ENCODE assay signal across 20 cellular contexts in the genomic region with DNA sequence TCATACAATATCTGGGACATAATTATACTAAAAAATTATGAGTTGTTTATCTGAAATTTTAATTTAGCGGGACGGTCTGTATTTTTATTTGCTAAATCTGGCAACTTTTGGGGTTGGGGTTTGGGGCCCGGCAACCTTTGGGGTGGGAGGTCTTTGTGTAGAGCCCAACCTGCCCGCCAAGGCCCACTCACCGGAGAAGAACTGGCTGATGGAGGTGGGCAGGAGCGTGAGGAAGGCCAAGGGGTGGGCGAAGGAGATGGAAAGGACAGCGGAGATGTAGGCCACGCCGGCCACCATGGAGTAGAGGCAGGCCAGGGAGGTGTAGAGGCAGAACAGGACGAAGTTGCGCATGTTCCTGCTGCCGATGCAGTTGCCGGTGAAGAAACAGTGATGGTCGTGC. TPM values are rescaled to one million over a fixed set of nuclear protein-coding genes. Genes with fewer than 3 reads are reported as not detected.
A peak's percentile ranks its signal among the peaks of the same experiment; 100 is the strongest.
DNase-seq lines count a peak whose midpoint lies in the region; ATAC-seq, FAIRE-seq and TF ChIP-seq lines count a peak whose summit lies in the region.
"Had no signal": no experiment of that assay in that cellular context is flagged by ENCODE, and none has a peak within 500 bp of the region (broad histone marks: within the 10 kb centered on the region; RNA-seq: fewer than 3 reads in every experiment).

No MANE protein-coding gene starts in this region.

- H3K9me3 ChIP-seq in Caco-2 (no peaks in the 10 kb centered on the region), iPS-18c (ENCODE audit: control insufficient read depth, insufficient read depth, low read length) (no peaks in the 10 kb centered on the region), kidney (ENCODE audit: control insufficient read depth in 1 of 2, low read length in 2 of 2) (no peaks in the 10 kb centered on the region)
- H3K9me3 ChIP-seq: BE2C, neutrophil, thoracic aorta had no signal

- H3K4me1 Mint-ChIP-seq in Caco-2 (ENCODE audit: low read depth, unreplicated experiment) (peaks cover 1% of the 10 kb centered on the region), WTC11 (peaks cover 35% of the 10 kb centered on the region)
- peaks cover 25% of the 10 kb centered on the region for H3K4me1 Mint-ChIP-seq in stimulated activated effector memory CD8-positive, alpha-beta T cell treated with anti-CD3 and anti-CD28 coated beads, Interleukin-12 subunit alpha, Interleukin-12 subunit beta, amount 100 ng/mL, for 72 hours

- peaks cover 33% of the 10 kb centered on the region for H3K27me3 Mint-ChIP-seq in Caco-2 (ENCODE audit: insufficient read depth, unreplicated experiment)
- H3K27me3 Mint-ChIP-seq in WTC11 (ENCODE audit: low read depth), result peaks cover 4% of the 10 kb centered on the region; the same call in 1 of the 2 replicates

- CTCF ChIA-PET in Caco-2 (lab: Charles Lee), result interaction anchor here (1.0 to 1.6 kb wide), 2 partner anchors 12 to 177 kb away, joined by 4 to 6 read pairs; no protein-coding TSS in a partner anchor
- CTCF ChIA-PET in WTC11 (lab: Charles Lee), result interaction anchor here (1.0 to 8.3 kb wide), 10 partner anchors 10 to 166 kb away, joined by 3 to 147 read pairs (median 8); a partner anchor contains a TSS

- H3K27ac Mint-ChIP-seq in Caco-2 (ENCODE audit: unreplicated experiment) (no peak overlapping the region), WTC11 (peak overlapping the region; percentile 32; the same call in 1 of the 2 replicates)
- no peak overlapping the region for H3K27ac Mint-ChIP-seq in stimulated activated effector memory CD8-positive, alpha-beta T cell treated with anti-CD3 and anti-CD28 coated beads, Interleukin-12 subunit alpha, Interleukin-12 subunit beta, amount 100 ng/mL, for 72 hours
- H3K27ac Mint-ChIP-seq: activated naive CD4-positive, alpha-beta T cell treated with anti-CD3 and anti-CD28 coated beads, Interleukin-2, amount 50 U/mL, for 24 hours had no signal

- H3K4me3 ChIP-seq in Caco-2 (ENCODE audit: low read depth, low read length) (no peak overlapping the region), iPS-18c (ENCODE audit: insufficient read depth, low read depth, low read length) (peak overlapping the region; percentile 17; the same call in 1 of the 2 replicates), kidney (ENCODE audit: low read length in 2 of 2) (no peak overlapping the region)
- H3K4me3 ChIP-seq: coronary artery, thoracic aorta had no signal

- intact Hi-C loops in Caco-2 (cut with micrococcal nuclease; ENCODE audit: unreplicated experiment) (no loop called here), kidney (cut with DNase I) (no loop called here)

- no peaks in the 10 kb centered on the region for H3K36me3 Mint-ChIP-seq in Caco-2 (ENCODE audit: insufficient read depth, unreplicated experiment)
- peaks cover 30% of the 10 kb centered on the region for H3K36me3 Mint-ChIP-seq in WTC11
- H3K36me3 Mint-ChIP-seq in stimulated activated effector memory CD8-positive, alpha-beta T cell treated with anti-CD3 and anti-CD28 coated beads, Interleukin-12 subunit alpha, Interleukin-12 subunit beta, amount 100 ng/mL, for 72 hours, result no peaks in the 10 kb centered on the region
- H3K36me3 Mint-ChIP-seq: activated naive CD4-positive, alpha-beta T cell treated with anti-CD3 and anti-CD28 coated beads, Interleukin-2, amount 50 U/mL, for 24 hours had no signal

- DNase-seq in Caco-2 (no peak), WTC11 (ENCODE audit: low spot score) (no peak), DMS79 (lab: John Stamatoyannopoulos, UW) (no peak), kidney (no peak)
- no peak for DNase-seq in stimulated activated effector memory CD8-positive, alpha-beta T cell treated with anti-CD3 and anti-CD28 coated beads, Interleukin-12 subunit alpha, Interleukin-12 subunit beta, amount 100 ng/mL, for 72 hours (ENCODE audit: low spot score in 2 of 2)
- DNase-seq: brain microvascular endothelial cell, GF-D8, kidney glomerular epithelial cell had no signal

- no TSS peak for BruUV-seq in Caco-2 (replicated peaks; lab: Mats Ljungman, UMichigan)

- peak overlapping the region; percentile 63 for H3K4me3 Mint-ChIP-seq in Caco-2 (ENCODE audit: unreplicated experiment)
- H3K4me3 Mint-ChIP-seq in WTC11, result peak overlapping the region; percentile 92
- H3K4me3 Mint-ChIP-seq in stimulated activated effector memory CD8-positive, alpha-beta T cell treated with anti-CD3 and anti-CD28 coated beads, Interleukin-12 subunit alpha, Interleukin-12 subunit beta, amount 100 ng/mL, for 72 hours, result peak overlapping the region; percentile 50

- no peaks in the 10 kb centered on the region for H3K36me3 ChIP-seq in Caco-2 (ENCODE audit: control insufficient read depth, insufficient read depth, low read length)
- no peaks in the 10 kb centered on the region for H3K36me3 ChIP-seq in kidney (ENCODE audit: control insufficient read depth in 1 of 2, insufficient read depth in 2 of 2, low read length in 2 of 2)
- H3K36me3 ChIP-seq: BE2C, brain microvascular endothelial cell, neutrophil, thoracic aorta had no signal

- TF ChIP-seq CTCF in Caco-2 (IDR thresholded peaks at IDR 0.05; ENCODE audit: insufficient read depth in 1 of 2, low read depth in 1 of 2, low read length in 1 of 2, severe bottlenecking in 1 of 2, unreplicated experiment in 1 of 2), result no peak
- TF ChIP-seq CTCF in WTC11 (IDR thresholded peaks at IDR 0.05), result no peak
- no peak for TF ChIP-seq CTCF in kidney (IDR thresholded peaks at IDR 0.05; ENCODE audit: borderline replicate concordance, extremely low read depth, insufficient read depth)

- H3K9me3 Mint-ChIP-seq in Caco-2 (ENCODE audit: unreplicated experiment) (no peaks in the 10 kb centered on the region), WTC11 (no peaks in the 10 kb centered on the region)
- H3K9me3 Mint-ChIP-seq in stimulated activated effector memory CD8-positive, alpha-beta T cell treated with anti-CD3 and anti-CD28 coated beads, Interleukin-12 subunit alpha, Interleukin-12 subunit beta, amount 100 ng/mL, for 72 hours, result no peaks in the 10 kb centered on the region
- H3K9me3 Mint-ChIP-seq: activated naive CD4-positive, alpha-beta T cell treated with anti-CD3 and anti-CD28 coated beads, Interleukin-2, amount 50 U/mL, for 24 hours had no signal

- no peak overlapping the region for H3K27ac ChIP-seq in kidney (ENCODE audit: low read depth in 2 of 2, low read length in 2 of 2)
- H3K27ac ChIP-seq: brain microvascular endothelial cell, coronary artery, neutrophil, RWPE1, thoracic aorta had no signal

- POLR2A ChIA-PET in Caco-2 (lab: Charles Lee) (no interaction called here), WTC11 (lab: Charles Lee) (no interaction called here)

- FAIRE-seq in kidney (lab: Jason Lieb, UNC), result no peak
- FAIRE-seq: GM19239 had no signal

- ATAC-seq in WTC11 (no peak), GM21528 (IDR thresholded peaks at IDR 0.05; ENCODE audit: low FRiP score, unreplicated experiment) (no peak)
- ATAC-seq in stimulated activated effector memory CD8-positive, alpha-beta T cell treated with anti-CD3 and anti-CD28 coated beads, Interleukin-12 subunit alpha, Interleukin-12 subunit beta, amount 100 ng/mL, for 72 hours, result no peak

- H3K27me3 ChIP-seq in Caco-2 (replicated peaks; ENCODE audit: control insufficient read depth, insufficient read depth, low read length), result peaks cover 3% of the 10 kb centered on the region

- H3K4me1 ChIP-seq in Caco-2, result no peaks in the 10 kb centered on the region
- peaks cover 0 to 6% of the 10 kb centered on the region in 2 donors for H3K4me1 ChIP-seq in kidney (ENCODE audit: control insufficient read depth in 1 of 2, insufficient read depth in 1 of 2, low read depth in 1 of 2, low read length in 2 of 2)

- H3K9ac ChIP-seq in kidney (ENCODE audit: low read length in 2 of 2), result no peak overlapping the region

TF ChIP-seq in WTC11, 78 proteins besides CTCF, POLR2A, EP300 and RAD21:
- TF ChIP-seq ETV6 (CRISPR knock-in tag; IDR thresholded peaks at IDR 0.05) (no peak), NFE2L1 (CRISPR knock-in tag; IDR thresholded peaks at IDR 0.05) (no peak)
- TF ChIP-seq, protein P1, sequence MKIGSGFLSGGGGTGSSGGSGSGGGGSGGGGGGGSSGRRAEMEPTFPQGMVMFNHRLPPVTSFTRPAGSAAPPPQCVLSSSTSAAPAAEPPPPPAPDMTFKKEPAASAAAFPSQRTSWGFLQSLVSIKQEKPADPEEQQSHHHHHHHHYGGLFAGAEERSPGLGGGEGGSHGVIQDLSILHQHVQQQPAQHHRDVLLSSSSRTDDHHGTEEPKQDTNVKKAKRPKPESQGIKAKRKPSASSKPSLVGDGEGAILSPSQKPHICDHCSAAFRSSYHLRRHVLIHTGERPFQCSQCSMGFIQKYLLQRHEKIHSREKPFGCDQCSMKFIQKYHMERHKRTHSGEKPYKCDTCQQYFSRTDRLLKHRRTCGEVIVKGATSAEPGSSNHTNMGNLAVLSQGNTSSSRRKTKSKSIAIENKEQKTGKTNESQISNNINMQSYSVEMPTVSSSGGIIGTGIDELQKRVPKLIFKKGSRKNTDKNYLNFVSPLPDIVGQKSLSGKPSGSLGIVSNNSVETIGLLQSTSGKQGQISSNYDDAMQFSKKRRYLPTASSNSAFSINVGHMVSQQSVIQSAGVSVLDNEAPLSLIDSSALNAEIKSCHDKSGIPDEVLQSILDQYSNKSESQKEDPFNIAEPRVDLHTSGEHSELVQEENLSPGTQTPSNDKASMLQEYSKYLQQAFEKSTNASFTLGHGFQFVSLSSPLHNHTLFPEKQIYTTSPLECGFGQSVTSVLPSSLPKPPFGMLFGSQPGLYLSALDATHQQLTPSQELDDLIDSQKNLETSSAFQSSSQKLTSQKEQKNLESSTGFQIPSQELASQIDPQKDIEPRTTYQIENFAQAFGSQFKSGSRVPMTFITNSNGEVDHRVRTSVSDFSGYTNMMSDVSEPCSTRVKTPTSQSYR (CRISPR knock-in tag; IDR thresholded peaks at IDR 0.05), result no peak

RNA-seq across cellular contexts. Expression of a gene that starts 2.6 kb away (rescaled TPM):
- total RNA-seq in Caco-2 (2022), result not detected in 2 replicates
- 38.6 to 47.7 TPM (median 39.3 TPM) in 3 replicates for total RNA-seq in WTC11 (2021)
- not detected for total RNA-seq in kidney
- not detected for polyA plus RNA-seq in kidney (ENCODE audit: insufficient read depth, low read depth, low replicate concordance)
- total RNA-seq: H4, renal cortical epithelial cell, thoracic aorta had no signal

RNA-seq across cellular contexts. Expression of a gene that starts 41.0 kb away (rescaled TPM):
- total RNA-seq in Caco-2 (2022) (12.8 and 15.4 TPM in 2 replicates), WTC11 (2021) (22.5 to 25.4 TPM (median 24.2 TPM) in 3 replicates), kidney (23.5 TPM)
- polyA plus RNA-seq in kidney (ENCODE audit: insufficient read depth, low read depth, low replicate concordance), result 12.8 TPM

RNA-seq across cellular contexts. Expression of a gene that starts 42.6 kb away (rescaled TPM):
- total RNA-seq in Caco-2 (2022) (1.3 and 1.4 TPM in 2 replicates), WTC11 (2021) (3.6 to 8.8 TPM (median 6.0 TPM) in 3 replicates), kidney (1.9 TPM)
- 0.84 TPM for polyA plus RNA-seq in kidney (ENCODE audit: insufficient read depth, low read depth, low replicate concordance)
- total RNA-seq: HT1080 had no signal

Comparison
In these comparisons a context has a peak if more than half of its experiments do, and no peak if none do; other contexts are left out.
1. RNA of a gene that starts 2.6 kb away (total RNA-seq): 38.6 to 47.7 TPM in WTC11; not detected in Caco-2 and not detected in kidney (single experiment); every median in the first group is over 10 times any median in the second.
2. Peak in every context shown above with its lines, with median percentiles within 50 percentile points of each other: H3K4me3 Mint-ChIP-seq.